In the genomic region with DNA sequence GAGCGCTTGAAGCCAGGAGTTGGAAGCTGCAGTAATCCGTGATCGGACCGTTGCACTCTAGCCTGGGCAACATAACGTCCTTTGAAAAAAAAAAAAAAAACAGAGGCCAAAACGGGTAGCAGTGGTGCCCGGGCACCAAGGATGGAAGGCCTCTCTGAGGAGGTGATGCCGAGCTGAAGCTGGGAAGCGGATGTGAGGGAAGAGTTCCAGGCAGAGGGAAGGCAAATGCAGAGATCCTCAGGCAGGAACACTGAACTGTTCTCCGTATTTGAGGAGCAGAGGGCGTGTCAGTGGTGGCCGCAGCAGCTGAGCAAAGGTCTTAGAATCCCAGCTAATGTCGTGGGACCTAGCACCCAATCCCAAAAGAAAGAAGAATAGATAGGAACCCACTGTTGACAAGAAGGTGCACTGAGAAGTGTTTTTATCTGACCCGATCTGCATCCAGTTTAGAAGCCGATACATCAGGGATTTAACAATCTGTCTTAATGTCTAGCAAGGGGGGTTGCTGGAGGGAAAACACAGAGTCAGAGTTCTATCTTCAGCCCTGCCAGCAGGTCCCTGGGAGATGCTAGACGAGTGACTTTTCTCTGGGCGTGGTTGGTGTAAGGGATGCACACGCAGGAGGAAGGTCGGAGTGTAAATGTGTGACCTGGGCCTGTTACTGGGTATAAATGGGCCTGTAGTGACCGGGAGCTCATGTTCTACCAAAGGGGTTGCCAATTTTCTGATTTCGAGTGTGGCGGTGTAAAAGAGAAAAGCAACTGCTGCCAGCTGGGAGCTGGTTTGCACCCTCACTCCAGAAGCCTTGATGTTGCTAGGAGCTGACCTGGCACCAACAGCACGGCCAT, we compare ENCODE assay signal across 8 cellular contexts. TPM values are rescaled to one million over a fixed set of nuclear protein-coding genes. Genes with fewer than 3 reads are reported as not detected.
DNase-seq lines count a peak whose midpoint lies in the region; ATAC-seq lines count a peak whose summit lies in the region.

No MANE protein-coding gene starts in this region.

- ATAC-seq in esophagus mucosa, result peak; percentile 6
- ATAC-seq in naive B cell (ENCODE audit: low read depth in 2 of 2), result no peak
- no peak for ATAC-seq in GM18868 (IDR thresholded peaks at IDR 0.05; ENCODE audit: unreplicated experiment)

- H3K9me3 Mint-ChIP-seq in CD4-positive, alpha-beta memory T cell, result no peaks in the 10 kb centered on the region
- H3K9me3 Mint-ChIP-seq in naive B cell, result no peaks in the 10 kb centered on the region

- H3K36me3 ChIP-seq in CD4-positive, alpha-beta memory T cell (ENCODE audit: insufficient read depth, low read length), result peaks cover 13% of the 10 kb centered on the region

- peaks cover 32% of the 10 kb centered on the region for H3K4me1 ChIP-seq in CD4-positive, alpha-beta memory T cell (ENCODE audit: insufficient read depth, low read length)

- in situ Hi-C loops in SK-MEL-5 (cut with HindIII; ENCODE audit: low pct_unique_long_range_greater_than_20kb, low sequenced_read_pairs), result no loop called here

- peak overlapping the region; percentile 89 to 95 for H3K4me3 ChIP-seq in CD4-positive, alpha-beta memory T cell (ENCODE audit: low read length in 2 of 2)

- H3K27me3 ChIP-seq in CD4-positive, alpha-beta memory T cell (ENCODE audit: insufficient read depth, low read length), result no peaks in the 10 kb centered on the region

- peaks cover 4 to 22% of the 10 kb centered on the region in 2 donors for H3K36me3 Mint-ChIP-seq in CD4-positive, alpha-beta memory T cell
- no peaks in the 10 kb centered on the region for H3K36me3 Mint-ChIP-seq in naive B cell

- H3K4me1 Mint-ChIP-seq in CD4-positive, alpha-beta memory T cell, result peaks cover 22 to 50% (median 29%) of the 10 kb centered on the region in 4 donors
- peaks cover 21 to 42% (median 37%) of the 10 kb centered on the region in 3 donors for H3K4me1 Mint-ChIP-seq in naive B cell

- POLR2A ChIA-PET in CD4-positive, alpha-beta memory T cell (lab: Charles Lee; ENCODE audit: partially characterized antibody), result interaction anchor here (0.6 to 3.0 kb wide), 22 partner anchors 10 to 142 kb away, joined by 3 to 57 read pairs (median 6); a partner anchor contains a TSS

- H3K27ac Mint-ChIP-seq in CD4-positive, alpha-beta memory T cell, result peak overlapping the region; percentile 88 to 98 (median 97)
- H3K27ac Mint-ChIP-seq in naive B cell, result peak overlapping the region; percentile 89 to 99 (median 98)

- intact Hi-C loops in CD4-positive, alpha-beta memory T cell (cut with micrococcal nuclease), result loop anchor here (1.0 to 5.0 kb wide), 4 partner anchors 35 to 69 kb away; a partner anchor contains a TSS

- no peaks in the 10 kb centered on the region for H3K9me3 ChIP-seq in CD4-positive, alpha-beta memory T cell (ENCODE audit: control insufficient read depth in 1 of 2, low read length in 2 of 2)

- CTCF ChIA-PET in CD4-positive, alpha-beta memory T cell (lab: Charles Lee; ENCODE audit: partially characterized antibody), result interaction anchor here (0.8 to 1.4 kb wide), 5 partner anchors 34 to 106 kb away, joined by 3 to 9 read pairs (median 5); a partner anchor contains a TSS

- no peak for DNase-seq in CD4-positive, alpha-beta memory T cell
- DNase-seq in HCEC 1CT (peak; percentile 26), SK-MEL-5 (ENCODE audit: low read depth, low spot score) (peak; percentile 20), naive B cell (no peak), COR-L47 (lab: John Stamatoyannopoulos, UW) (no peak), kidney glomerular epithelial cell (lab: John Stamatoyannopoulos, UW) (no peak)

- H3K4me3 Mint-ChIP-seq in CD4-positive, alpha-beta memory T cell, result peak overlapping the region; percentile 88 to 96 (median 94)
- H3K4me3 Mint-ChIP-seq in naive B cell, result peak overlapping the region; percentile 87 to 99 (median 96)

- no peaks in the 10 kb centered on the region for H3K27me3 Mint-ChIP-seq in CD4-positive, alpha-beta memory T cell
- no peaks in the 10 kb centered on the region for H3K27me3 Mint-ChIP-seq in naive B cell

- H3K27ac ChIP-seq in CD4-positive, alpha-beta memory T cell (ENCODE audit: low read depth, low read length), result peak overlapping the region; percentile 77

RNA-seq across cellular contexts. Expression of a gene that starts 0.9 kb away (rescaled TPM):
- total RNA-seq in CD4-positive, alpha-beta memory T cell, result 10 to 100 TPM; 85.7 to 87.3 TPM
- polyA plus RNA-seq in CD4-positive, alpha-beta memory T cell, result 10 to 100 TPM in 1 of 2 donors, 1 to 10 TPM in 1; 6.0 to 16.3 TPM
- total RNA-seq in SK-MEL-5 (2014; rRNA removed; shearing (Covaris generic)), result 9.1 and 11.0 TPM in 2 replicates
- polyA plus RNA-seq in SK-MEL-5 (2015; cell fraction: cytosol; rRNA removed), result 42.9 and 92.3 TPM in 2 replicates
- polyA plus RNA-seq in SK-MEL-5 (2015; cell fraction: nucleus; rRNA removed), result 66.0 and 77.2 TPM in 2 replicates
- 11.1 TPM for total RNA-seq in esophagus mucosa
- 10 to 100 TPM in 3 of 6 donors, 1 to 10 TPM in 3; 7.4 to 19.0 (median 10.4) TPM for polyA plus RNA-seq in naive B cell (ENCODE audit: low read depth in 6 of 6)

RNA-seq across cellular contexts. Expression of a gene that starts 26.6 kb away (rescaled TPM):
- total RNA-seq in CD4-positive, alpha-beta memory T cell, result not detected
- polyA plus RNA-seq in CD4-positive, alpha-beta memory T cell, result not detected
- total RNA-seq in SK-MEL-5 (2014; rRNA removed; shearing (Covaris generic)), result 3.4 and 3.7 TPM in 2 replicates
- polyA plus RNA-seq in SK-MEL-5 (2015; cell fraction: cytosol; rRNA removed), result 10.5 and 16.2 TPM in 2 replicates
- 4.7 and 7.1 TPM in 2 replicates for polyA plus RNA-seq in SK-MEL-5 (2015; cell fraction: nucleus; rRNA removed)
- total RNA-seq in esophagus mucosa, result 1.00 TPM
- polyA plus RNA-seq in naive B cell (ENCODE audit: low read depth in 6 of 6), result not detected

RNA-seq across cellular contexts. Expression of a gene that starts 27.5 kb away (rescaled TPM):
- total RNA-seq in CD4-positive, alpha-beta memory T cell, result under 1 TPM in 1 of 2 experiments, not detected in 1; 0.70 TPM
- polyA plus RNA-seq in CD4-positive, alpha-beta memory T cell, result not detected
- total RNA-seq in SK-MEL-5 (2014; rRNA removed; shearing (Covaris generic)), result 8.7 and 10.3 TPM in 2 replicates
- 45.5 and 56.8 TPM in 2 replicates for polyA plus RNA-seq in SK-MEL-5 (2015; cell fraction: cytosol; rRNA removed)
- polyA plus RNA-seq in SK-MEL-5 (2015; cell fraction: nucleus; rRNA removed), result 4.7 and 14.3 TPM in 2 replicates
- total RNA-seq in esophagus mucosa, result 2.9 TPM
- not detected for polyA plus RNA-seq in naive B cell (ENCODE audit: low read depth in 6 of 6)

RNA-seq across cellular contexts. Expression of a gene that starts 35.0 kb away (rescaled TPM):
- total RNA-seq in CD4-positive, alpha-beta memory T cell, result 100 to 1,000 TPM in 1 of 2 experiments, 10 to 100 TPM in 1; 80.8 to 103 TPM
- 100 to 1,000 TPM; 209 to 250 TPM for polyA plus RNA-seq in CD4-positive, alpha-beta memory T cell
- total RNA-seq in SK-MEL-5 (2014; rRNA removed; shearing (Covaris generic)), result 48.2 and 51.8 TPM in 2 replicates
- polyA plus RNA-seq in SK-MEL-5 (2015; cell fraction: cytosol; rRNA removed), result 86.6 and 92.4 TPM in 2 replicates
- polyA plus RNA-seq in SK-MEL-5 (2015; cell fraction: nucleus; rRNA removed), result 144 and 184 TPM in 2 replicates
- total RNA-seq in esophagus mucosa, result 74.5 TPM
- 100 to 1,000 TPM; 181 to 222 (median 186) TPM for polyA plus RNA-seq in naive B cell (ENCODE audit: low read depth in 6 of 6)

RNA-seq across cellular contexts. Expression of a gene that starts 46.8 kb away (rescaled TPM):
- 10 to 100 TPM; 53.8 to 56.0 TPM for total RNA-seq in CD4-positive, alpha-beta memory T cell
- 1 to 10 TPM; 1.7 to 8.2 TPM for polyA plus RNA-seq in CD4-positive, alpha-beta memory T cell
- 28.6 and 30.3 TPM in 2 replicates for total RNA-seq in SK-MEL-5 (2014; rRNA removed; shearing (Covaris generic))
- 35.2 and 42.6 TPM in 2 replicates for polyA plus RNA-seq in SK-MEL-5 (2015; cell fraction: cytosol; rRNA removed)
- 81.1 and 102 TPM in 2 replicates for polyA plus RNA-seq in SK-MEL-5 (2015; cell fraction: nucleus; rRNA removed)
- 17.7 TPM for total RNA-seq in esophagus mucosa
- polyA plus RNA-seq in naive B cell (ENCODE audit: low read depth in 6 of 6), result 1 to 10 TPM; 2.3 to 8.5 (median 3.4) TPM

Comparison
In these comparisons a context has a peak if more than half of its experiments do, and no peak if none do; other contexts are left out.
1. DNase-seq: peak in HCEC 1CT (single experiment) and SK-MEL-5 (single experiment); none in CD4-positive, alpha-beta memory T cell (0 of 5), naive B cell (single experiment), COR-L47 (single experiment) and kidney glomerular epithelial cell (single experiment).